Comparison of ENCODE assay signal across 28 cellular contexts in the genomic region with DNA sequence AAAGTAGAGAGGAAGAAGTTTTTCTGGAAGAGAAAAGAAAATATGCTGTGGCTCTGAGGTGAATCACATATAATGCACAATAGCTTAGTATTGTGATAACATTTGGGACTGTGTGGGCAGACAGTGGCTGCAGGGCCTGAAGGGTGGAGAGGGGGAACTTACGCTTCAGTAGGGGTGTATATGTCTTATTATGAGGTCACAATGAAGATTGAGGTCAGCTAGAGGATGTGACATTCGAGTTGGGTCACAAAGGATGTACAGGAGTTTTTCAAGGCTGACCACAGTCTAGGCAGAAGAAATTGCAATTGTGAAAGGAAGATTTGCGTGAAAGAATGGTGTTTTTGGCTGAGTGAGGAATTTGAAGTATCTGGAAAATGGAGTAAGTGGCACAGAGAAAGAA.
DNase-seq lines count a peak whose midpoint lies in the region; ATAC-seq, FAIRE-seq and TF ChIP-seq lines count a peak whose summit lies in the region.
"Had no signal": no experiment of that assay in that cellular context is flagged by ENCODE, and none has a peak within 500 bp of the region (broad histone marks: within the 10 kb centered on the region; RNA-seq: fewer than 3 reads in every experiment).

No MANE protein-coding gene starts in this region.

- H3K9me3 Mint-ChIP-seq in natural killer cell = no peaks in the 10 kb centered on the region
- H3K9me3 Mint-ChIP-seq: activated CD4-positive, alpha-beta T cell treated with anti-CD3 and anti-CD28 coated beads, Interleukin-2, amount 10 ng/mL, durations not matched to agents 24 days and 14 days; activated T-cell treated with anti-CD3 and anti-CD28 coated beads, Interleukin-2, amount 50 U/mL, for 72 hours; dendritic cell treated with granulocyte-macrophage colony-stimulating factor and Interleukin-4, amounts not matched to agents 40 ng/mL and 50 ng/mL, for 4 days; type B pancreatic cell had no signal

- no peaks in the 10 kb centered on the region for H3K36me3 Mint-ChIP-seq in natural killer cell
- H3K36me3 Mint-ChIP-seq: type B pancreatic cell had no signal

- no peak for FAIRE-seq in D721Med (lab: Jason Lieb, UNC)
- FAIRE-seq: bronchial epithelial cell, endometrium, GM18507, islet of Langerhans, small intestine had no signal

- peak; percentile 8 for DNase-seq in AG20443 (ENCODE audit: low spot score)
- peak; percentile 27 for DNase-seq in HT1080 (ENCODE audit: low read depth)
- peak; percentile 19 to 72 for DNase-seq in cardiac fibroblast (ENCODE audit: low read depth in 2 of 2)
- no peak for DNase-seq in natural killer cell
- no peak for DNase-seq in 8988T
- no peak for DNase-seq in D721Med (ENCODE audit: insufficient read length, low spot score)
- no peak for DNase-seq in caudate nucleus (lab: John Stamatoyannopoulos, UW)
- DNase-seq in retina = no peak
- DNase-seq: ACHN; activated CD4-positive, alpha-beta T cell treated with anti-CD3 and anti-CD28 coated beads, Interleukin-2, amount 10 ng/mL, durations not matched to agents 24 days and 14 days; activated naive CD4-positive, alpha-beta T cell treated with Interleukin-2 at 50 U/mL for 16 hours; activated T-cell treated with anti-CD3 and anti-CD28 coated beads, Interleukin-2, amount 50 U/mL, for 72 hours; DND-41; Karpas-422; left lung; MV-4-11; occipital lobe; small intestine; stimulated activated CD4-positive, alpha-beta T cell treated with anti-CD3 and anti-CD28 coated beads, Interleukin-1b, Interleukin-23, amount 100 ng/mL, for 48 hours; WERI-Rb-1 had no signal

- peaks cover 26 to 30% of the 10 kb centered on the region in 2 donors for H3K4me1 Mint-ChIP-seq in natural killer cell

- intact Hi-C loops in natural killer cell (cut with micrococcal nuclease) = loop anchor here (1.0 to 2.0 kb wide), 2 partner anchors 15 to 826 kb away; no protein-coding TSS in a partner anchor

- ATAC-seq in natural killer cell = peak; percentile 94 to 99 (median 96)
- ATAC-seq: left lung had no signal

- H3K27me3 Mint-ChIP-seq in natural killer cell (ENCODE audit: low read depth in 2 of 2) = no peaks in the 10 kb centered on the region
- H3K27me3 Mint-ChIP-seq: activated CD4-positive, alpha-beta T cell treated with anti-CD3 and anti-CD28 coated beads, Interleukin-2, amount 10 ng/mL, durations not matched to agents 24 days and 14 days; dendritic cell treated with granulocyte-macrophage colony-stimulating factor and Interleukin-4, amounts not matched to agents 40 ng/mL and 50 ng/mL, for 4 days; type B pancreatic cell had no signal

- peak overlapping the region; percentile 73 to 83 for H3K27ac Mint-ChIP-seq in natural killer cell
- H3K27ac Mint-ChIP-seq: activated CD4-positive, alpha-beta T cell treated with anti-CD3 and anti-CD28 coated beads, Interleukin-2, amount 10 ng/mL, durations not matched to agents 24 days and 14 days; activated T-cell treated with anti-CD3 and anti-CD28 coated beads, Interleukin-2, amount 50 U/mL, for 72 hours; dendritic cell treated with granulocyte-macrophage colony-stimulating factor and Interleukin-4, amounts not matched to agents 40 ng/mL and 50 ng/mL, for 4 days; type B pancreatic cell had no signal

- H3K27ac ChIP-seq in caudate nucleus (ENCODE audit: low read depth, low read length) = no peak overlapping the region
- H3K27ac ChIP-seq: HL-60, left lung, WERI-Rb-1 had no signal

- TF ChIP-seq CTCF in cardiac fibroblast (IDR thresholded peaks at IDR 0.05; ENCODE audit: low read depth, low read length) (no peak), natural killer cell (IDR thresholded peaks at IDR 0.05) (no peak), D721Med (IDR thresholded peaks at IDR 0.05; ENCODE audit: insufficient read depth, missing control alignments) (no peak)

- no peak overlapping the region for H3K4me3 ChIP-seq in cardiac fibroblast (replicated peaks in 1 of 2; ENCODE audit: low read depth in 2 of 2, low read length in 2 of 2)
- H3K4me3 ChIP-seq: BLaER1 treated with 17β-estradiol and CSF1 and Interleukin-3, amounts not matched to agents 10 nM and 100 nM; left lung had no signal

- H3K4me3 Mint-ChIP-seq in natural killer cell = peak overlapping the region; percentile 11
- H3K4me3 Mint-ChIP-seq: activated CD4-positive, alpha-beta T cell treated with anti-CD3 and anti-CD28 coated beads, Interleukin-2, amount 10 ng/mL, durations not matched to agents 24 days and 14 days; activated T-cell treated with anti-CD3 and anti-CD28 coated beads, Interleukin-2, amount 50 U/mL, for 72 hours; dendritic cell treated with granulocyte-macrophage colony-stimulating factor and Interleukin-4, amounts not matched to agents 40 ng/mL and 50 ng/mL, for 4 days; type B pancreatic cell had no signal

Comparison
In these comparisons a context has a peak if more than half of its experiments do, and no peak if none do; other contexts are left out.
1. DNase-seq: peak in AG20443 (single experiment), HT1080 (single experiment) and cardiac fibroblast (2 of 2); none in natural killer cell (single experiment), 8988T (single experiment), D721Med (single experiment), caudate nucleus (0 of 61) and retina (single experiment).